Comparison of ENCODE assay signal across 8 cellular contexts in genomic region chr3:123961508-123961856, GRCh38. TPM values are rescaled to one million over a fixed set of nuclear protein-coding genes. Genes with fewer than 3 reads are reported as not detected.
DNase-seq lines count a peak whose midpoint lies in the region; ATAC-seq and TF ChIP-seq lines count a peak whose summit lies in the region.

No MANE protein-coding gene starts in this region.

- peak overlapping the region; percentile 82 for H3K9ac ChIP-seq in SU-DHL-6 (ENCODE audit: low read length)

- H3K36me3 ChIP-seq in SU-DHL-6 (ENCODE audit: low read length) (peaks cover under 1% of the 10 kb centered on the region; the same call in 1 of the 2 replicates), sigmoid colon (peaks cover 0 to under 1% (median under 1%) of the 10 kb centered on the region in 4 donors)

- TF ChIP-seq EP300 in sigmoid colon (IDR thresholded peaks at IDR 0.05): no peak

- ATAC-seq in GM19463 (IDR thresholded peaks at IDR 0.05; ENCODE audit: unreplicated experiment) (no peak), HG03432 (IDR thresholded peaks at IDR 0.05; ENCODE audit: unreplicated experiment) (no peak)

- peaks cover 32% of the 10 kb centered on the region; the same call in 1 of the 2 replicates for H3K79me2 ChIP-seq in SU-DHL-6 (ENCODE audit: insufficient read depth, low read length)

- H3K27ac ChIP-seq in SU-DHL-6 (ENCODE audit: low read depth, low read length): peak overlapping the region; percentile 55
- H3K27ac ChIP-seq in sigmoid colon: peak overlapping the region; percentile 77 to 89 (median 85)

- H3K4me1 ChIP-seq in sigmoid colon: peaks cover 0 to 18% (median 12%) of the 10 kb centered on the region in 4 donors

- no peaks in the 10 kb centered on the region for H4K20me1 ChIP-seq in SU-DHL-6 (ENCODE audit: low read depth, low read length)

- H3K27me3 ChIP-seq in SU-DHL-6 (ENCODE audit: low read length) (no peaks in the 10 kb centered on the region), sigmoid colon (no peaks in the 10 kb centered on the region)

- no peaks in the 10 kb centered on the region for H3K9me2 ChIP-seq in SU-DHL-6 (replicated peaks; ENCODE audit: insufficient read depth, low read length)

- DNase-seq in fibroblast of the aortic adventitia (ENCODE audit: low read depth) (no peak), sigmoid colon (no peak), KG1 (lab: John Stamatoyannopoulos, UW) (no peak)
- no peak for DNase-seq in activated effector memory CD4-positive, alpha-beta T cell treated with Interleukin-2 at 50 U/mL for 16 hours

- H3K4me3 ChIP-seq in GM12875 (ENCODE audit: low read depth, low read length) (peak overlapping the region; percentile 74), SU-DHL-6 (ENCODE audit: insufficient read depth, low read length, poor library complexity, severe bottlenecking) (peak overlapping the region; percentile 69), fibroblast of the aortic adventitia (ENCODE audit: low read depth, low read length) (peak overlapping the region; percentile 87), sigmoid colon (peak overlapping the region; percentile 47 to 83 (median 74))

- H3K4me2 ChIP-seq in SU-DHL-6 (ENCODE audit: low read depth, low read length, poor library complexity, severe bottlenecking): peak overlapping the region; percentile 92

- peak overlapping the region; percentile 94 for H2AFZ ChIP-seq in SU-DHL-6 (ENCODE audit: low read depth, low read length, severe bottlenecking)

- 4 to 5% methylated on average over 15 of the region's 15 CpGs for WGBS in sigmoid colon, 2 donors

- TF ChIP-seq CTCF in GM12875 (IDR thresholded peaks at IDR 0.05; ENCODE audit: borderline replicate concordance, insufficient read depth, low read depth, low read length): no peak
- TF ChIP-seq CTCF in SU-DHL-6 (IDR thresholded peaks at IDR 0.05; ENCODE audit: insufficient read depth, low read length, poor library complexity, severe bottlenecking): no peak
- no peak for TF ChIP-seq CTCF in fibroblast of the aortic adventitia (IDR thresholded peaks at IDR 0.05; ENCODE audit: insufficient read depth, low read length)
- no peak for TF ChIP-seq CTCF in sigmoid colon (IDR thresholded peaks at IDR 0.05)

- H3F3A ChIP-seq in SU-DHL-6 (ENCODE audit: insufficient read depth): peaks cover 11% of the 10 kb centered on the region; the same call in 1 of the 2 replicates

- no peaks in the 10 kb centered on the region for H3K9me3 ChIP-seq in SU-DHL-6 (ENCODE audit: insufficient read depth, low read length)
- H3K9me3 ChIP-seq in sigmoid colon: no peaks in the 10 kb centered on the region

- TF ChIP-seq POLR2A in sigmoid colon (IDR thresholded peaks at IDR 0.05): no peak

- intact Hi-C loops in sigmoid colon (cut with DNase I): no loop called here

RNA-seq across cellular contexts. Expression of gene CCDC14, which starts 0.5 kb away (rescaled TPM):
- total RNA-seq in fibroblast of the aortic adventitia (ENCODE audit: low replicate concordance) (27.5 and 46.0 TPM in 2 replicates), sigmoid colon (10 to 100 TPM; 22.7 to 43.8 (median 25.5) TPM)
- 10 to 100 TPM in 2 of 3 donors, 1 to 10 TPM in 1; 3.6 to 34.2 (median 10.2) TPM for polyA plus RNA-seq in sigmoid colon

RNA-seq across cellular contexts. Expression of gene ROPN1, which starts 30.4 kb away (rescaled TPM):
- total RNA-seq in fibroblast of the aortic adventitia (ENCODE audit: low replicate concordance): not detected in 2 replicates
- total RNA-seq in sigmoid colon: not detected
- polyA plus RNA-seq in sigmoid colon: 1 to 10 TPM in 2 of 3 donors, under 1 TPM in 1; 0.44 to 1.8 (median 1.2) TPM
